In genomic region chr7:150316987-150317386, GRCh38 we compare ENCODE assay signal across 2 cellular contexts. TPM values are rescaled to one million over a fixed set of nuclear protein-coding genes. Genes with fewer than 3 reads are reported as not detected.
"Had no signal": no experiment of that assay in that cellular context is flagged by ENCODE, and none has a peak within 500 bp of the region (broad histone marks: within the 10 kb centered on the region; RNA-seq: fewer than 3 reads in every experiment).

No MANE protein-coding gene starts in this region.

RNA-seq across cellular contexts. Expression of gene LRRC61, which starts 6.2 kb away (rescaled TPM):
- total RNA-seq: IMR-90 had no signal

RNA-seq across cellular contexts. Expression of gene ACTR3C, which starts 6.4 kb away (rescaled TPM):
- total RNA-seq: H1, IMR-90 had no signal
- polyA plus RNA-seq: IMR-90 had no signal

RNA-seq across cellular contexts. Expression of gene RARRES2, which starts 24.4 kb away (rescaled TPM):
- total RNA-seq: IMR-90 had no signal
